Comparison of ENCODE assay signal across 8 cellular contexts in genomic region chr19:42242071-42242511, GRCh38. TPM values are rescaled to one million over a fixed set of nuclear protein-coding genes. Genes with fewer than 3 reads are reported as not detected.
DNase-seq lines count a peak whose midpoint lies in the region; ATAC-seq and TF ChIP-seq lines count a peak whose summit lies in the region.

No MANE protein-coding gene starts in this region.

- H3K4me3 Mint-ChIP-seq in T-helper 17 cell: peak overlapping the region; percentile 96
- H3K4me3 Mint-ChIP-seq in progenitor cell of endocrine pancreas (ENCODE audit: low read depth): peak overlapping the region; percentile 90

- peak overlapping the region; percentile 89 for H3K27ac Mint-ChIP-seq in T-helper 17 cell
- peak overlapping the region; percentile 96 for H3K27ac Mint-ChIP-seq in progenitor cell of endocrine pancreas

- no peaks in the 10 kb centered on the region for H3K9me3 Mint-ChIP-seq in progenitor cell of endocrine pancreas (ENCODE audit: low read depth)

- ATAC-seq in GM21367 (IDR thresholded peaks at IDR 0.05; ENCODE audit: unreplicated experiment) (peak; percentile 1), T-helper 17 cell (no peak)

- H3K36me3 Mint-ChIP-seq in T-helper 17 cell (ENCODE audit: low read depth) (peaks cover 3% of the 10 kb centered on the region), progenitor cell of endocrine pancreas (ENCODE audit: insufficient read depth) (peaks cover 8% of the 10 kb centered on the region)

- DNase-seq in AG20443 (ENCODE audit: low spot score) (peak; percentile 33), T-helper 17 cell (no peak), fibroblast of mammary gland (ENCODE audit: low read depth) (no peak), progenitor cell of endocrine pancreas (ENCODE audit: low spot score, unreplicated experiment) (no peak), NCI-H2107 treated with DMSO at 0.1 percent for 48 hours (lab: John Stamatoyannopoulos, UW; ENCODE audit: unreplicated experiment) (no peak), iPS-NIHi11 (ENCODE audit: low spot score) (no peak), HPDE6-E6E7 (ENCODE audit: extremely low spot score) (no peak)

- H3K4me3 ChIP-seq in fibroblast of mammary gland (ENCODE audit: control insufficient read depth, low read depth, low read length): peak overlapping the region; percentile 90

- TF ChIP-seq CTCF in fibroblast of mammary gland (conservative IDR thresholded peaks at IDR 0.05; ENCODE audit: control insufficient read depth, insufficient read depth, low read depth, low read length): no peak
- TF ChIP-seq CTCF in progenitor cell of endocrine pancreas (IDR thresholded peaks at IDR 0.05; ENCODE audit: unreplicated experiment): no peak

- H3K9me3 ChIP-seq in T-helper 17 cell (ENCODE audit: control insufficient read depth, low read length, poor library complexity, severe bottlenecking): no peaks in the 10 kb centered on the region

- peaks cover 45% of the 10 kb centered on the region for H3K4me1 Mint-ChIP-seq in T-helper 17 cell
- peaks cover 22% of the 10 kb centered on the region for H3K4me1 Mint-ChIP-seq in progenitor cell of endocrine pancreas (ENCODE audit: low read depth)

- H3K27me3 Mint-ChIP-seq in T-helper 17 cell: no peaks in the 10 kb centered on the region
- H3K27me3 Mint-ChIP-seq in progenitor cell of endocrine pancreas: no peaks in the 10 kb centered on the region

RNA-seq across cellular contexts. Expression of gene GSK3A, which starts 0.3 kb away (rescaled TPM):
- 10 to 100 TPM; 27.7 to 28.1 TPM for total RNA-seq in T-helper 17 cell
- 53.0 and 54.7 TPM in 2 replicates for total RNA-seq in progenitor cell of endocrine pancreas

RNA-seq across cellular contexts. Expression of gene ERF, which starts 12.8 kb away (rescaled TPM):
- total RNA-seq in T-helper 17 cell (10 to 100 TPM; 75.8 to 82.1 TPM), progenitor cell of endocrine pancreas (106 and 111 TPM in 2 replicates)

RNA-seq across cellular contexts. Expression of gene ZNF526, which starts 22.0 kb away (rescaled TPM):
- 1 to 10 TPM; 6.7 to 7.5 TPM for total RNA-seq in T-helper 17 cell
- total RNA-seq in progenitor cell of endocrine pancreas: 17.6 and 21.1 TPM in 2 replicates

RNA-seq across cellular contexts. Expression of gene DEDD2, which starts 24.6 kb away (rescaled TPM):
- total RNA-seq in T-helper 17 cell: 10 to 100 TPM; 72.1 to 89.9 TPM
- total RNA-seq in progenitor cell of endocrine pancreas: 35.7 and 38.3 TPM in 2 replicates

RNA-seq across cellular contexts. Expression of gene CIC, which starts 27.0 kb away (rescaled TPM):
- total RNA-seq in T-helper 17 cell (100 to 1,000 TPM; 112 to 125 TPM), progenitor cell of endocrine pancreas (86.0 and 87.2 TPM in 2 replicates)
